Comparison of ENCODE assay signal across 8 cellular contexts in genomic region chr1:231626951-231627614, GRCh38. TPM values are rescaled to one million over a fixed set of nuclear protein-coding genes. Genes with fewer than 3 reads are reported as not detected.
DNase-seq lines count a peak whose midpoint lies in the region; ATAC-seq and TF ChIP-seq lines count a peak whose summit lies in the region.

No MANE protein-coding gene starts in this region.

- peaks cover 2% of the 10 kb centered on the region; the same call in 1 of the 2 replicates for H3K4me1 ChIP-seq in BE2C
- no peaks in the 10 kb centered on the region for H3K4me1 ChIP-seq in psoas muscle

- no peaks in the 10 kb centered on the region for H3K9me3 ChIP-seq in BE2C
- H3K9me3 ChIP-seq in SK-N-MC (ENCODE audit: low read depth, low read length): no peaks in the 10 kb centered on the region
- no peaks in the 10 kb centered on the region for H3K9me3 ChIP-seq in psoas muscle

- DNase-seq in BE2C: peak; percentile 80
- DNase-seq in SK-N-MC (ENCODE audit: low read depth, low spot score): no peak
- DNase-seq in hypothalamus (lab: John Stamatoyannopoulos, UW): peak in 28 of 51 donors; percentile 7 to 70 (median 36)
- peak; percentile 68 to 86 for DNase-seq in psoas muscle
- no peak for DNase-seq in GM19238 (ENCODE audit: insufficient read length, low spot score)

- intact Hi-C loops in psoas muscle (cut with DNase I): no loop called here

- H3K27me3 ChIP-seq in BE2C: no peaks in the 10 kb centered on the region
- peaks cover 0 to 24% (median 1%) of the 10 kb centered on the region in 3 donors for H3K27me3 ChIP-seq in psoas muscle (ENCODE audit: insufficient read depth in 3 of 3, low read length in 2 of 3)

- WGBS in psoas muscle, 3 donors: 3 to 5% (median 5%) methylated on average over 42 to 49 of the region's 49 CpGs

- H3K27ac ChIP-seq in SK-N-MC (no peak overlapping the region), angular gyrus (ENCODE audit: low read depth, low read length) (peak overlapping the region; percentile 73), psoas muscle (peak overlapping the region; percentile 73)

- peak; percentile 56 for ATAC-seq in GM19372 (IDR thresholded peaks at IDR 0.05; ENCODE audit: low read depth, unreplicated experiment)
- ATAC-seq in HG03571 (IDR thresholded peaks at IDR 0.05; ENCODE audit: unreplicated experiment): peak; percentile 67
- ATAC-seq in psoas muscle: peak; percentile 54 to 80 (median 66)

- H3K4me3 ChIP-seq in BE2C (ENCODE audit: low read depth, low read length): peak overlapping the region; percentile 90
- H3K4me3 ChIP-seq in SK-N-MC: peak overlapping the region; percentile 77
- H3K4me3 ChIP-seq in psoas muscle: peak overlapping the region; percentile 80

- TF ChIP-seq CTCF in BE2C (IDR thresholded peaks at IDR 0.05; ENCODE audit: low read depth, low read length) (no peak), psoas muscle (IDR thresholded peaks at IDR 0.05) (no peak)

- no peaks in the 10 kb centered on the region for H3K36me3 ChIP-seq in BE2C
- H3K36me3 ChIP-seq in SK-N-MC (ENCODE audit: insufficient read depth, low read length): no peaks in the 10 kb centered on the region
- H3K36me3 ChIP-seq in psoas muscle (ENCODE audit: insufficient read depth in 1 of 2, low read depth in 1 of 2): no peaks in the 10 kb centered on the region

- H3K9ac ChIP-seq in SK-N-MC (ENCODE audit: insufficient read length): peak overlapping the region; percentile 64

RNA-seq across cellular contexts. Expression of gene DISC1, which starts 0.5 kb away (rescaled TPM):
- 2.1 TPM for polyA plus RNA-seq in BE2C (2012; ENCODE audit: insufficient read depth, insufficient read length, low read depth)
- 1 to 10 TPM; 1.2 to 2.8 (median 2.1) TPM for total RNA-seq in psoas muscle
- polyA plus RNA-seq in psoas muscle: 1 to 10 TPM in 1 of 3 donors, under 1 TPM in 2; 0.35 to 1.9 (median 0.88) TPM

Comparison
In these comparisons a context has a peak if more than half of its experiments do, and no peak if none do; other contexts are left out.
1. DNase-seq: peak in BE2C (single experiment), hypothalamus (28 of 51) and psoas muscle (2 of 2); none in SK-N-MC (single experiment) and GM19238 (single experiment).
2. Peak in every context shown above with its lines, with median percentiles within 50 percentile points of each other: H3K4me3 ChIP-seq and ATAC-seq.